13 cellular contexts compared by ENCODE assay signal in genomic region chr9:133979921-133980863, GRCh38. TPM values are rescaled to one million over a fixed set of nuclear protein-coding genes. Genes with fewer than 3 reads are reported as not detected.
DNase-seq lines count a peak whose midpoint lies in the region; ATAC-seq, FAIRE-seq and TF ChIP-seq lines count a peak whose summit lies in the region.
"Had no signal": no experiment of that assay in that cellular context is flagged by ENCODE, and none has a peak within 500 bp of the region (broad histone marks: within the 10 kb centered on the region; RNA-seq: fewer than 3 reads in every experiment).

No MANE protein-coding gene starts in this region.

- peaks cover 4% of the 10 kb centered on the region for H3K36me3 Mint-ChIP-seq in brain

- peak overlapping the region; percentile 49; the same call in 1 of the 2 replicates for H3K9ac ChIP-seq in BLaER1
- peak overlapping the region in 1 of 2 donors; percentile 17 for H3K9ac ChIP-seq in mucosa of rectum (ENCODE audit: low read depth in 1 of 2, low read length in 2 of 2)

- peak; percentile 8 for ATAC-seq in HG03095 (IDR thresholded peaks at IDR 0.05; ENCODE audit: unreplicated experiment)
- no peak for ATAC-seq in GM18873 (IDR thresholded peaks at IDR 0.05; ENCODE audit: low FRiP score, unreplicated experiment)
- no peak for ATAC-seq in HG02588 (IDR thresholded peaks at IDR 0.05; ENCODE audit: unreplicated experiment)
- ATAC-seq: activated T-cell treated with anti-CD3 and anti-CD28 coated beads, Interleukin-2, amount 50 U/mL, for 4 hours had no signal

- H3K4me2 ChIP-seq in BLaER1: peak overlapping the region; percentile 90

- no peaks in the 10 kb centered on the region for H3K9me3 Mint-ChIP-seq in brain
- H3K9me3 Mint-ChIP-seq: activated T-cell treated with anti-CD3 and anti-CD28 coated beads, Interleukin-2, amount 50 U/mL, for 4 hours had no signal

- no peak for TF ChIP-seq CTCF in brain (conservative IDR thresholded peaks at IDR 0.05)

- H3K36me3 ChIP-seq in BLaER1 (peaks cover 8% of the 10 kb centered on the region; the same call in 1 of the 2 replicates), mucosa of rectum (ENCODE audit: control insufficient read depth in 2 of 2, insufficient read depth in 2 of 2, low read length in 2 of 2) (no peaks in the 10 kb centered on the region)
- H3K36me3 ChIP-seq: neutrophil, uterus had no signal

- peak overlapping the region in 3 of 5 experiments; percentile 44 to 56 (median 51) for H3K4me3 Mint-ChIP-seq in brain
- H3K4me3 Mint-ChIP-seq: activated T-cell treated with anti-CD3 and anti-CD28 coated beads, Interleukin-2, amount 50 U/mL, for 4 hours had no signal

- H3K27me3 ChIP-seq in BLaER1 (no peaks in the 10 kb centered on the region), mucosa of rectum (ENCODE audit: control insufficient read depth in 2 of 2, insufficient read depth in 2 of 2, low read length in 2 of 2) (no peaks in the 10 kb centered on the region)
- H3K27me3 ChIP-seq: uterus had no signal

- H3K27ac Mint-ChIP-seq in brain: peak overlapping the region in 3 of 5 experiments; percentile 84 to 92 (median 88)

- no peak for FAIRE-seq in RCC 7860 (lab: Jason Lieb, UNC)
- FAIRE-seq: colon, TTC549 had no signal

- H3K4me1 ChIP-seq in BLaER1: peaks cover 83% of the 10 kb centered on the region
- peaks cover 0 to 9% of the 10 kb centered on the region in 2 donors for H3K4me1 ChIP-seq in mucosa of rectum (ENCODE audit: control insufficient read depth in 2 of 2, insufficient read depth in 2 of 2, low read length in 2 of 2)

- H3K4me3 ChIP-seq in BLaER1 (0 out of 2 replicates have a peak overlapping the region, but pooled peaks have one; percentile 7), mucosa of rectum (ENCODE audit: low read length in 2 of 2) (no peak overlapping the region)
- H3K4me3 ChIP-seq: uterus had no signal

- no peaks in the 10 kb centered on the region for H3K27me3 Mint-ChIP-seq in brain

- H3K27ac ChIP-seq in BLaER1 (peak overlapping the region; percentile 57), mucosa of rectum (ENCODE audit: low read depth in 2 of 2, low read length in 2 of 2) (peak overlapping the region; percentile 22 to 61)
- H3K27ac ChIP-seq: neutrophil, uterus had no signal

- H4K20me1 ChIP-seq in BLaER1: peaks cover 97% of the 10 kb centered on the region

- H3K9me3 ChIP-seq in BLaER1 (no peaks in the 10 kb centered on the region), mucosa of rectum (ENCODE audit: control insufficient read depth in 2 of 2, low read length in 2 of 2) (no peaks in the 10 kb centered on the region)
- H3K9me3 ChIP-seq: neutrophil, uterus had no signal

- H3K4me1 Mint-ChIP-seq in brain: peaks cover 70% of the 10 kb centered on the region

- DNase-seq in NCI-H2029 (lab: John Stamatoyannopoulos, UW) (no peak), RCC 7860 (ENCODE audit: low spot score) (no peak)
- DNase-seq: activated T-cell treated with anti-CD3 and anti-CD28 coated beads, Interleukin-2, amount 50 U/mL, for 4 hours; uterus had no signal

RNA-seq across cellular contexts. Expression of gene VAV2, which starts 11.9 kb away (rescaled TPM):
- 80.6 TPM for polyA plus RNA-seq in brain (ENCODE audit: insufficient read depth, low read depth, low replicate concordance)

RNA-seq across cellular contexts. Expression of gene BRD3OS, which starts 45.1 kb away (rescaled TPM):
- polyA plus RNA-seq in brain (ENCODE audit: insufficient read depth, low read depth, low replicate concordance): 49.4 TPM
